21 cellular contexts compared by ENCODE assay signal in genomic region chr4:123878976-123879375, GRCh38.
"Had no signal": no experiment of that assay in that cellular context is flagged by ENCODE, and none has a peak within 500 bp of the region (broad histone marks: within the 10 kb centered on the region; RNA-seq: fewer than 3 reads in every experiment).

No MANE protein-coding gene starts in this region.

- DNase-seq: dorsolateral prefrontal cortex; effector CD4-positive, alpha-beta T cell; hypothalamus; immature natural killer cell; islet precursor cell; kidney glomerular epithelial cell; left ventricle myocardium superior; lower lobe of right lung; naive thymus-derived CD8-positive, alpha-beta T cell; right lobe of liver; stimulated activated CD4-positive, alpha-beta T cell treated with anti-CD3 and anti-CD28 coated beads, Interleukin-12 subunit alpha, Interleukin-12 subunit beta, amount 100 ng/mL, for 4 hours; stimulated activated CD4-positive, alpha-beta T cell treated with anti-CD3 and anti-CD28 coated beads, Interleukin-1b, Interleukin-23, amount 100 ng/mL, for 48 hours; stimulated activated CD4-positive, alpha-beta T cell treated with anti-CD3 and anti-CD28 coated beads, Interleukin-4, amount 100 ng/mL, for 1 hour; stimulated activated CD8-positive, alpha-beta memory T cell treated with anti-CD3 and anti-CD28 coated beads, Interleukin-4, amount 100 ng/mL, for 48 hours; stimulated activated naive CD4-positive, alpha-beta T cell; stimulated activated naive CD8-positive, alpha-beta T cell treated with anti-CD3 and anti-CD28 coated beads, Interleukin-15, amount 100 ng/mL, for 72 hours; thyroid gland; trophoblast cell had no signal

- H3K27ac ChIP-seq: dorsolateral prefrontal cortex, lower lobe of right lung, neural progenitor cell, parathyroid adenoma, right lobe of liver, thyroid gland had no signal

- H3K9me3 Mint-ChIP-seq: stimulated activated naive CD8-positive, alpha-beta T cell treated with anti-CD3 and anti-CD28 coated beads, Interleukin-15, amount 100 ng/mL, for 72 hours had no signal

- H3K4me1 Mint-ChIP-seq: immature natural killer cell; naive thymus-derived CD8-positive, alpha-beta T cell; stimulated activated naive CD8-positive, alpha-beta T cell treated with anti-CD3 and anti-CD28 coated beads, Interleukin-15, amount 100 ng/mL, for 72 hours had no signal

- H3K27me3 Mint-ChIP-seq: progenitor cell of endocrine pancreas; stimulated activated naive CD8-positive, alpha-beta T cell treated with anti-CD3 and anti-CD28 coated beads, Interleukin-15, amount 100 ng/mL, for 72 hours had no signal

- H3K27ac Mint-ChIP-seq: immature natural killer cell; naive thymus-derived CD8-positive, alpha-beta T cell; neural progenitor cell; progenitor cell of endocrine pancreas; stimulated activated naive CD8-positive, alpha-beta T cell treated with anti-CD3 and anti-CD28 coated beads, Interleukin-15, amount 100 ng/mL, for 72 hours had no signal

- H3K4me3 Mint-ChIP-seq: immature natural killer cell; naive thymus-derived CD8-positive, alpha-beta T cell; neural progenitor cell; stimulated activated naive CD8-positive, alpha-beta T cell treated with anti-CD3 and anti-CD28 coated beads, Interleukin-15, amount 100 ng/mL, for 72 hours had no signal

- H3K36me3 Mint-ChIP-seq: immature natural killer cell; naive thymus-derived CD8-positive, alpha-beta T cell had no signal
